ENCODE assay signal across 14 cellular contexts in the genomic region with DNA sequence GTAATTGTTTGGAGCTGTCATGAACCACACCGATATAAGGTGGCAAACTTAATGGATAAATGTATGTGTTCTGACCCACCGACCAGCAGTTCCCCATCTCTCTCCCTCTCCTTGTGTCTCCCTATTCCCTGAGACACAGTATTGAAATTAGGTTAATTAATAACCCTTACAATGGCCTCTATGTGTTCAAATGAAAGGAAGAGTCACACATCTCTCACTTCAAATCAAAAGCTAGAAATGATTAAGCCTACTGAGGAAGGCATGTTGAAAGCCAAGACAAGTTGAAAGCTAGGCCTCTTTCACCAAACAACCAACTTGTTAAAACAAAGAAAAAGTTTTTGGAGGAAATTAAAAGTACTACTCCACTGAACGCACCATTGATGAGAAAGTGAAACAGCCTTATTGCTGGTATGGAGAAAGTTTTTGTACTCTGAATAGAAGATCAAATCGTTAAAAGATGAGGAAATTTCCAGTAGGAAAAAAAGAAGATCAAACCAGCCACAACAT.
"Had no signal": no experiment of that assay in that cellular context is flagged by ENCODE, and none has a peak within 500 bp of the region (broad histone marks: within the 10 kb centered on the region; RNA-seq: fewer than 3 reads in every experiment).

No MANE protein-coding gene starts in this region.

- H3K27me3 ChIP-seq: foreskin keratinocyte, thyroid gland had no signal

- H3K4me3 Mint-ChIP-seq: nephron progenitor cell had no signal

- H3K4me1 Mint-ChIP-seq: nephron progenitor cell had no signal

- DNase-seq: activated CD4-positive, alpha-beta T cell treated with anti-CD3 and anti-CD28 coated beads, Interleukin-2, amount 50 U/mL, for 4 hours; activated effector memory CD4-positive, alpha-beta T cell treated with anti-CD3 and anti-CD28 coated beads, Interleukin-2, amount 50 U/mL, for 16 hours; aorta; cerebellar nuclear complex; effector memory CD4-positive, alpha-beta T cell; foreskin keratinocyte; glutamatergic neuron; hypothalamus; kidney; nephron progenitor cell; stimulated activated CD4-positive, alpha-beta T cell treated with anti-CD3 and anti-CD28 coated beads, Interleukin-1b, Interleukin-23, amount 100 ng/mL, for 48 hours; SW 1271; thyroid gland had no signal

- H3K9me3 ChIP-seq: thyroid gland had no signal

- H3K4me3 ChIP-seq: thyroid gland had no signal

- H3K27ac Mint-ChIP-seq: nephron progenitor cell had no signal

- FAIRE-seq: kidney, urothelium cell line had no signal

- H3K9me3 Mint-ChIP-seq: nephron progenitor cell had no signal

- H3K4me1 ChIP-seq: foreskin keratinocyte had no signal

- H3K27ac ChIP-seq: foreskin keratinocyte, thyroid gland had no signal
